In the genomic region with DNA sequence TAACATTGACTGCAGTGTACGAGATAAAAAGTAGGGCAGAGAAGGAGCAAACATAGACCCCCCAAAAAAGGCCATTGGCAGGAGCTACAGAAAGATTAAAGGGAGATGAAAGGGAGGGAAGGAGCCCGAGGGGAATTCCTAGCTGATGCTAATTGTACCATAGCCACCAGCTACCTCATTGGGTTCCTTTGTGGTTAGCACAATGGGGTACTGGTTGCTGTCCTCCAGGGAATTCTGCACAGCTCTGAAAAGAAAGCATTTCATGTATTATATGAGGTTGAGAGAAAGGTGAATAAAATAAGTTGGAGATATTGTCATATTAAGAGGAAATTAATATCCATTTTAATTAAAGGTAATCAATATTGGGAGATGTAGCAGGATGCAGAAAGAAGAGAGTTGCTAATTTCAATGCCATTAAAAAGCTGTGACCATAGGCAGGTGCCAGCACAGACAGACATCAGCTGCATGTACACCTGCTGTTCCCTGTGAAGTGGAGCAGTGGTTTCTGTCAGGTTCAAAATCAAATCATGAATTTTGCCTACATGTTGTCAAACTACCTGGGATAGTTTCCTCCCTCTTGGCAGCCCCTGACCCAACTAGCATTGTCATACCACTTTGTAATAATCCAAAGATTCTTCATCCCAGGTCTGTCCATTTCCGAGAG, we compare ENCODE assay signal across 18 cellular contexts.
"Had no signal": no experiment of that assay in that cellular context is flagged by ENCODE, and none has a peak within 500 bp of the region (broad histone marks: within the 10 kb centered on the region; RNA-seq: fewer than 3 reads in every experiment).

No MANE protein-coding gene starts in this region.

- FAIRE-seq: kidney had no signal

- H3K4me2 ChIP-seq: hepatocyte had no signal

- H3K27me3 ChIP-seq: hepatocyte, left lung, tibial nerve had no signal

- H3K36me3 ChIP-seq: left lung, tibial nerve had no signal

- DNase-seq: activated CD4-positive, alpha-beta T cell treated with anti-CD3 and anti-CD28 coated beads, Interleukin-2, amount 10 ng/mL, durations not matched to agents 7 days and 5 days; activated CD4-positive, CD25-positive, alpha-beta regulatory T cell; activated CD8-positive, alpha-beta memory T cell treated with anti-CD3 and anti-CD28 coated beads for 24 hours; activated gamma-delta T cell treated with Interleukin-2 at 50 U/mL for 16 hours; amniotic stem cell; central memory CD4-positive, alpha-beta T cell; kidney; left lung; mammary epithelial cell; mucosa of descending colon; naive thymus-derived CD4-positive, alpha-beta T cell; retina; stimulated activated CD4-positive, alpha-beta T cell treated with anti-CD3 and anti-CD28 coated beads, Interleukin-12 subunit alpha, Interleukin-12 subunit beta, amount 100 ng/mL, for 4 hours; stimulated activated CD4-positive, alpha-beta T cell treated with anti-CD3 and anti-CD28 coated beads, Interleukin-2, amount 100 ng/mL, for 24 hours had no signal

- H3K4me3 ChIP-seq: coronary artery, hepatocyte, left lung, mucosa of descending colon, tibial nerve had no signal

- ATAC-seq: esophagus mucosa; left lung; mucosa of descending colon; naive thymus-derived CD4-positive, alpha-beta T cell had no signal

- H3K79me2 ChIP-seq: hepatocyte had no signal

- H3K9me3 ChIP-seq: tibial nerve had no signal

- H3K4me1 ChIP-seq: left lung, tibial nerve had no signal

- H2AFZ ChIP-seq: hepatocyte had no signal

- H3K27ac ChIP-seq: coronary artery, hepatocyte, left lung, tibial nerve had no signal
